20 cellular contexts compared by ENCODE assay signal in genomic region chr20:40781340-40781916, GRCh38.
DNase-seq lines count a peak whose midpoint lies in the region; ATAC-seq and TF ChIP-seq lines count a peak whose summit lies in the region.
"Had no signal": no experiment of that assay in that cellular context is flagged by ENCODE, and none has a peak within 500 bp of the region (broad histone marks: within the 10 kb centered on the region; RNA-seq: fewer than 3 reads in every experiment).

No MANE protein-coding gene starts in this region.

- no peaks in the 10 kb centered on the region for H3K9me3 Mint-ChIP-seq in osteocyte (ENCODE audit: unreplicated experiment)
- H3K9me3 Mint-ChIP-seq in CD8-positive, alpha-beta memory T cell, result no peaks in the 10 kb centered on the region
- H3K9me3 Mint-ChIP-seq: CD4-positive, alpha-beta T cell had no signal

- POLR2A ChIA-PET in CD8-positive, alpha-beta memory T cell (lab: Charles Lee), result no interaction called here

- no peaks in the 10 kb centered on the region for H3K9me3 ChIP-seq in adipocyte (ENCODE audit: control insufficient read depth, low read length)
- H3K9me3 ChIP-seq in CD8-positive, alpha-beta memory T cell (ENCODE audit: low read length), result no peaks in the 10 kb centered on the region
- H3K9me3 ChIP-seq: Peyer's patch had no signal

- no peak for TF ChIP-seq CTCF in HL-60 (IDR thresholded peaks at IDR 0.05; ENCODE audit: insufficient read depth, low read length)
- no peak for TF ChIP-seq CTCF in osteocyte (IDR thresholded peaks at IDR 0.05)

- peaks cover 8% of the 10 kb centered on the region for H3K27me3 ChIP-seq in HL-60 (ENCODE audit: insufficient read depth, poor library complexity, severe bottlenecking)
- peaks cover 24% of the 10 kb centered on the region for H3K27me3 ChIP-seq in adipocyte (replicated peaks; ENCODE audit: control insufficient read depth, insufficient read depth, low read length)
- no peaks in the 10 kb centered on the region for H3K27me3 ChIP-seq in CD8-positive, alpha-beta memory T cell (ENCODE audit: insufficient read depth, low read length, poor library complexity, severe bottlenecking)
- H3K27me3 ChIP-seq: Peyer's patch had no signal

- H3K4me3 ChIP-seq in HL-60 (replicated peaks; ENCODE audit: insufficient read depth, low read length) (no peak overlapping the region), adipocyte (ENCODE audit: low read length) (peak overlapping the region; percentile 47)
- H3K4me3 ChIP-seq in CD8-positive, alpha-beta memory T cell (ENCODE audit: low read length), result no peak overlapping the region
- H3K4me3 ChIP-seq: GM23248, Peyer's patch had no signal

- no peak overlapping the region for H3K27ac ChIP-seq in HL-60 (replicated peaks)
- H3K27ac ChIP-seq in CD8-positive, alpha-beta memory T cell (ENCODE audit: low read depth, low read length), result no peak overlapping the region
- H3K27ac ChIP-seq: GM23248, Peyer's patch had no signal

- no peak overlapping the region for H3K27ac Mint-ChIP-seq in osteocyte (ENCODE audit: unreplicated experiment)
- H3K27ac Mint-ChIP-seq in CD8-positive, alpha-beta memory T cell, result no peak overlapping the region
- H3K27ac Mint-ChIP-seq: CD4-positive, alpha-beta T cell; T-helper 17 cell had no signal

- no peaks in the 10 kb centered on the region for H3K4me1 Mint-ChIP-seq in osteocyte (ENCODE audit: unreplicated experiment)
- H3K4me1 Mint-ChIP-seq in CD8-positive, alpha-beta memory T cell, result no peaks in the 10 kb centered on the region
- H3K4me1 Mint-ChIP-seq: T-helper 17 cell had no signal

- H3K4me3 Mint-ChIP-seq in osteocyte (ENCODE audit: unreplicated experiment), result no peak overlapping the region
- no peak overlapping the region for H3K4me3 Mint-ChIP-seq in CD8-positive, alpha-beta memory T cell
- H3K4me3 Mint-ChIP-seq: CD4-positive, alpha-beta T cell; T-helper 17 cell had no signal

- H3K27me3 Mint-ChIP-seq in osteocyte (ENCODE audit: unreplicated experiment), result peaks cover 9% of the 10 kb centered on the region
- peaks cover 3 to 4% of the 10 kb centered on the region in 2 donors for H3K27me3 Mint-ChIP-seq in CD8-positive, alpha-beta memory T cell

- DNase-seq in HL-60 (ENCODE audit: low read depth in 1 of 2, low spot score in 1 of 2) (peak; percentile 44 to 71), NOMO-1 treated with DMSO at 0.1 percent for 48 hours (lab: John Stamatoyannopoulos, UW; ENCODE audit: unreplicated experiment) (peak; percentile 92), adipocyte (ENCODE audit: low read depth) (no peak), osteocyte (ENCODE audit: extremely low spot score, unreplicated experiment) (peak; percentile 10), HCEC 1CT (no peak)
- DNase-seq in CD8-positive, alpha-beta memory T cell, result no peak
- DNase-seq: Calu3; CD4-positive, alpha-beta T cell; DMS53; GM23248; KBM-7; NCI-H1092 treated with DMSO at 0.1 percent for 48 hours; NCI-H1694; NCI-H345; NCI-H69; Peyer's patch; T-helper 17 cell had no signal

- no peak overlapping the region for H3K9ac ChIP-seq in adipocyte (ENCODE audit: low read length)
- H3K9ac ChIP-seq: GM23248 had no signal

- H3K4me1 ChIP-seq in adipocyte (ENCODE audit: control insufficient read depth, insufficient read depth, low read length), result peaks cover 20% of the 10 kb centered on the region
- no peaks in the 10 kb centered on the region for H3K4me1 ChIP-seq in CD8-positive, alpha-beta memory T cell (ENCODE audit: insufficient read depth, low read length)
- H3K4me1 ChIP-seq: Peyer's patch had no signal

- no peaks in the 10 kb centered on the region for H3K36me3 Mint-ChIP-seq in osteocyte (ENCODE audit: unreplicated experiment)
- H3K36me3 Mint-ChIP-seq in CD8-positive, alpha-beta memory T cell, result no peaks in the 10 kb centered on the region

- no peaks in the 10 kb centered on the region for H3K36me3 ChIP-seq in adipocyte (ENCODE audit: control insufficient read depth, insufficient read depth, low read length, severe bottlenecking)
- H3K36me3 ChIP-seq in CD8-positive, alpha-beta memory T cell (ENCODE audit: insufficient read depth, low read length), result no peaks in the 10 kb centered on the region
- H3K36me3 ChIP-seq: Peyer's patch had no signal

- CTCF ChIA-PET in CD8-positive, alpha-beta memory T cell (lab: Charles Lee), result no interaction called here

- no peak for ATAC-seq in HG03378 (IDR thresholded peaks at IDR 0.05; ENCODE audit: unreplicated experiment)
- ATAC-seq: HCT116, Right ventricle myocardium inferior, T-helper 17 cell had no signal

Comparison
In these comparisons a context has a peak if more than half of its experiments do, and no peak if none do; other contexts are left out.
1. DNase-seq: peak in HL-60 (2 of 2), NOMO-1 treated with DMSO at 0.1 percent for 48 hours (single experiment) and osteocyte (single experiment); none in adipocyte (single experiment), CD8-positive, alpha-beta memory T cell (0 of 5) and HCEC 1CT (single experiment).